In the genomic region with DNA sequence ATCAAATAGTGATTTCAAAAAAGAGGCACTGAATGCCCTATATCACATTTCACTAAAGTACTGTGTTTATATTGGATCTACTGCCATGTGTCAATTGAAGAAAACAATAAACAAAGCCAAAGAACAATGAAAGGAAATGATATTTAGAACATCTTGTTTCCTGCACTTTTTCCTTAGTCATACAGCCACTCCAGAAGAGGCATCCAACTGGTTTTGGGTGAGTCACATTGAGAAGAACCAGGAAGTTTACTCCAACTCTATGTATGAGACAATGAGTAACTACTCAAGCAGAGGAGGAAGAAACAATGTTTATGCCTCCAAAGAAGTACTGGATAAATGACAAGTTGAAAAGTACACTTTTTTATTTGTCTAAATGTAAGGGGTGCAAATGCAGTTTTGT, we compare ENCODE assay signal across 13 cellular contexts.
DNase-seq lines count a peak whose midpoint lies in the region; ATAC-seq and TF ChIP-seq lines count a peak whose summit lies in the region.
"Had no signal": no experiment of that assay in that cellular context is flagged by ENCODE, and none has a peak within 500 bp of the region (broad histone marks: within the 10 kb centered on the region; RNA-seq: fewer than 3 reads in every experiment).

No MANE protein-coding gene starts in this region.

- H3K27ac Mint-ChIP-seq in MCF 10A (ENCODE audit: low read depth, unreplicated experiment) (peak overlapping the region; percentile 92), type B pancreatic cell (peak overlapping the region; percentile 32), glutamatergic neuron (ENCODE audit: unreplicated experiment) (no peak overlapping the region)

- DNase-seq in MCF 10A (ENCODE audit: unreplicated experiment) (peak; percentile 88), breast epithelium (ENCODE audit: low spot score in 2 of 2) (no peak), fibroblast of the aortic adventitia (ENCODE audit: low read depth) (peak; percentile 53), type B pancreatic cell (ENCODE audit: extremely low spot score, unreplicated experiment) (no peak), glutamatergic neuron (no peak), NCI-H446 treated with DMSO at 0.1 percent for 48 hours (lab: John Stamatoyannopoulos, UW) (no peak)
- DNase-seq: gastrocnemius medialis; GF-D8; left lung; NCI-H1436; stimulated activated CD4-positive, alpha-beta T cell treated with anti-CD3 and anti-CD28 coated beads, Interleukin-1b, Interleukin-23, amount 100 ng/mL, for 48 hours had no signal

- H3K36me3 ChIP-seq in breast epithelium, result no peaks in the 10 kb centered on the region
- H3K36me3 ChIP-seq: gastrocnemius medialis, left lung had no signal

- H3K36me3 Mint-ChIP-seq in MCF 10A (ENCODE audit: insufficient read depth, unreplicated experiment) (no peaks in the 10 kb centered on the region), type B pancreatic cell (no peaks in the 10 kb centered on the region), glutamatergic neuron (ENCODE audit: unreplicated experiment) (no peaks in the 10 kb centered on the region)

- no peaks in the 10 kb centered on the region for H3K9me3 ChIP-seq in breast epithelium
- H3K9me3 ChIP-seq: gastrocnemius medialis, left lung had no signal

- no peaks in the 10 kb centered on the region for H3K4me1 ChIP-seq in breast epithelium
- H3K4me1 ChIP-seq: gastrocnemius medialis, left lung had no signal

- TF ChIP-seq POLR2A in breast epithelium (IDR thresholded peaks at IDR 0.05), result no peak

- peak; percentile 75 for ATAC-seq in SK-N-SH treated with all-trans-retinoic acid at 6 μM for 48 hours
- ATAC-seq in GM21529 (IDR thresholded peaks at IDR 0.05; ENCODE audit: unreplicated experiment), result no peak
- ATAC-seq: left lung had no signal

- BruUV-seq in MCF 10A (replicated peaks; lab: Mats Ljungman, UMichigan), result no TSS peak

- POLR2A ChIA-PET in MCF 10A (lab: Yijun Ruan, JAX), result interaction anchor here (0.6 to 0.9 kb wide), 2 partner anchors 50 to 56 kb away, joined by 3 read pairs; no protein-coding TSS in a partner anchor

- no peaks in the 10 kb centered on the region for H3K27me3 ChIP-seq in breast epithelium
- H3K27me3 ChIP-seq: gastrocnemius medialis, left lung had no signal

- H3K27ac ChIP-seq in breast epithelium, result no peak overlapping the region
- H3K27ac ChIP-seq: gastrocnemius medialis had no signal

- intact Hi-C loops in MCF 10A (cut with micrococcal nuclease) (no loop called here), breast epithelium (cut with DNase I; ENCODE audit: low total_unique reads) (no loop called here)

- H3K4me1 Mint-ChIP-seq in MCF 10A (ENCODE audit: insufficient read depth, unreplicated experiment) (peaks cover 20% of the 10 kb centered on the region), type B pancreatic cell (ENCODE audit: unreplicated experiment) (no peaks in the 10 kb centered on the region), glutamatergic neuron (ENCODE audit: low read depth, unreplicated experiment) (no peaks in the 10 kb centered on the region)

- no peak overlapping the region for H3K4me3 ChIP-seq in breast epithelium
- H3K4me3 ChIP-seq in fibroblast of the aortic adventitia (ENCODE audit: low read depth, low read length), result no peak overlapping the region
- H3K4me3 ChIP-seq: gastrocnemius medialis, left lung had no signal

- TF ChIP-seq CTCF in MCF 10A (IDR thresholded peaks at IDR 0.05; ENCODE audit: unreplicated experiment) (no peak), breast epithelium (IDR thresholded peaks at IDR 0.05) (no peak), fibroblast of the aortic adventitia (IDR thresholded peaks at IDR 0.05; ENCODE audit: insufficient read depth, low read length) (no peak), type B pancreatic cell (conservative IDR thresholded peaks at IDR 0.05) (no peak), glutamatergic neuron (IDR thresholded peaks at IDR 0.05; ENCODE audit: partially characterized antibody, unreplicated experiment) (no peak)

- CTCF ChIA-PET in MCF 10A (lab: Yijun Ruan, JAX), result interaction anchor here (0.6 to 1.0 kb wide), 2 partner anchors 24 to 35 kb away, joined by 3 read pairs; no protein-coding TSS in a partner anchor

- no peak overlapping the region for H3K4me3 Mint-ChIP-seq in MCF 10A (ENCODE audit: unreplicated experiment)
- H3K4me3 Mint-ChIP-seq in type B pancreatic cell, result no peak overlapping the region
- no peak overlapping the region for H3K4me3 Mint-ChIP-seq in glutamatergic neuron (ENCODE audit: unreplicated experiment)

- H3K9me3 Mint-ChIP-seq in MCF 10A (ENCODE audit: unreplicated experiment), result no peaks in the 10 kb centered on the region
- peaks cover 4% of the 10 kb centered on the region for H3K9me3 Mint-ChIP-seq in type B pancreatic cell
- H3K9me3 Mint-ChIP-seq in glutamatergic neuron (ENCODE audit: unreplicated experiment), result no peaks in the 10 kb centered on the region

- no peaks in the 10 kb centered on the region for H3K27me3 Mint-ChIP-seq in MCF 10A (ENCODE audit: insufficient read depth, unreplicated experiment)
- H3K27me3 Mint-ChIP-seq in type B pancreatic cell, result no peaks in the 10 kb centered on the region
- H3K27me3 Mint-ChIP-seq in glutamatergic neuron (ENCODE audit: unreplicated experiment), result no peaks in the 10 kb centered on the region

TF ChIP-seq in SK-N-SH treated with all-trans-retinoic acid at 6 μM for 48 hours, 23 proteins besides CTCF, POLR2A, EP300 and RAD21 (continues in another document):
- no peak for TF ChIP-seq ZC3H10 (CRISPR knock-in tag; IDR thresholded peaks at IDR 0.05)
- no peak for TF ChIP-seq SNAI2 (CRISPR knock-in tag; IDR thresholded peaks at IDR 0.05)
- TF ChIP-seq, protein P1, sequence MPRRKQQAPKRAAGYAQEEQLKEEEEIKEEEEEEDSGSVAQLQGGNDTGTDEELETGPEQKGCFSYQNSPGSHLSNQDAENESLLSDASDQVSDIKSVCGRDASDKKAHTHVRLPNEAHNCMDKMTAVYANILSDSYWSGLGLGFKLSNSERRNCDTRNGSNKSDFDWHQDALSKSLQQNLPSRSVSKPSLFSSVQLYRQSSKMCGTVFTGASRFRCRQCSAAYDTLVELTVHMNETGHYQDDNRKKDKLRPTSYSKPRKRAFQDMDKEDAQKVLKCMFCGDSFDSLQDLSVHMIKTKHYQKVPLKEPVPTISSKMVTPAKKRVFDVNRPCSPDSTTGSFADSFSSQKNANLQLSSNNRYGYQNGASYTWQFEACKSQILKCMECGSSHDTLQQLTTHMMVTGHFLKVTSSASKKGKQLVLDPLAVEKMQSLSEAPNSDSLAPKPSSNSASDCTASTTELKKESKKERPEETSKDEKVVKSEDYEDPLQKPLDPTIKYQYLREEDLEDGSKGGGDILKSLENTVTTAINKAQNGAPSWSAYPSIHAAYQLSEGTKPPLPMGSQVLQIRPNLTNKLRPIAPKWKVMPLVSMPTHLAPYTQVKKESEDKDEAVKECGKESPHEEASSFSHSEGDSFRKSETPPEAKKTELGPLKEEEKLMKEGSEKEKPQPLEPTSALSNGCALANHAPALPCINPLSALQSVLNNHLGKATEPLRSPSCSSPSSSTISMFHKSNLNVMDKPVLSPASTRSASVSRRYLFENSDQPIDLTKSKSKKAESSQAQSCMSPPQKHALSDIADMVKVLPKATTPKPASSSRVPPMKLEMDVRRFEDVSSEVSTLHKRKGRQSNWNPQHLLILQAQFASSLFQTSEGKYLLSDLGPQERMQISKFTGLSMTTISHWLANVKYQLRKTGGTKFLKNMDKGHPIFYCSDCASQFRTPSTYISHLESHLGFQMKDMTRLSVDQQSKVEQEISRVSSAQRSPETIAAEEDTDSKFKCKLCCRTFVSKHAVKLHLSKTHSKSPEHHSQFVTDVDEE (CRISPR knock-in tag; IDR thresholded peaks at IDR 0.05), result no peak
- no peak for TF ChIP-seq RARB (CRISPR knock-in tag; IDR thresholded peaks at IDR 0.05)
- TF ChIP-seq, protein P2, sequence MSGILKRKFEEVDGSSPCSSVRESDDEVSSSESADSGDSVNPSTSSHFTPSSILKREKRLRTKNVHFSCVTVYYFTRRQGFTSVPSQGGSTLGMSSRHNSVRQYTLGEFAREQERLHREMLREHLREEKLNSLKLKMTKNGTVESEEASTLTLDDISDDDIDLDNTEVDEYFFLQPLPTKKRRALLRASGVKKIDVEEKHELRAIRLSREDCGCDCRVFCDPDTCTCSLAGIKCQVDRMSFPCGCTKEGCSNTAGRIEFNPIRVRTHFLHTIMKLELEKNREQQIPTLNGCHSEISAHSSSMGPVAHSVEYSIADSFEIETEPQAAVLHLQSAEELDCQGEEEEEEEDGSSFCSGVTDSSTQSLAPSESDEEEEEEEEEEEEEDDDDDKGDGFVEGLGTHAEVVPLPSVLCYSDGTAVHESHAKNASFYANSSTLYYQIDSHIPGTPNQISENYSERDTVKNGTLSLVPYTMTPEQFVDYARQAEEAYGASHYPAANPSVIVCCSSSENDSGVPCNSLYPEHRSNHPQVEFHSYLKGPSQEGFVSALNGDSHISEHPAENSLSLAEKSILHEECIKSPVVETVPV (CRISPR knock-in tag; IDR thresholded peaks at IDR 0.05), result no peak
- TF ChIP-seq ISL1 (CRISPR knock-in tag; IDR thresholded peaks at IDR 0.05), result no peak
- no peak for TF ChIP-seq ZNF8 (CRISPR knock-in tag; IDR thresholded peaks at IDR 0.05)
- TF ChIP-seq, protein P3, sequence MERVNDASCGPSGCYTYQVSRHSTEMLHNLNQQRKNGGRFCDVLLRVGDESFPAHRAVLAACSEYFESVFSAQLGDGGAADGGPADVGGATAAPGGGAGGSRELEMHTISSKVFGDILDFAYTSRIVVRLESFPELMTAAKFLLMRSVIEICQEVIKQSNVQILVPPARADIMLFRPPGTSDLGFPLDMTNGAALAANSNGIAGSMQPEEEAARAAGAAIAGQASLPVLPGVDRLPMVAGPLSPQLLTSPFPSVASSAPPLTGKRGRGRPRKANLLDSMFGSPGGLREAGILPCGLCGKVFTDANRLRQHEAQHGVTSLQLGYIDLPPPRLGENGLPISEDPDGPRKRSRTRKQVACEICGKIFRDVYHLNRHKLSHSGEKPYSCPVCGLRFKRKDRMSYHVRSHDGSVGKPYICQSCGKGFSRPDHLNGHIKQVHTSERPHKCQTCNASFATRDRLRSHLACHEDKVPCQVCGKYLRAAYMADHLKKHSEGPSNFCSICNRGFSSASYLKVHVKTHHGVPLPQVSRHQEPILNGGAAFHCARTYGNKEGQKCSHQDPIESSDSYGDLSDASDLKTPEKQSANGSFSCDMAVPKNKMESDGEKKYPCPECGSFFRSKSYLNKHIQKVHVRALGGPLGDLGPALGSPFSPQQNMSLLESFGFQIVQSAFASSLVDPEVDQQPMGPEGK (CRISPR knock-in tag; IDR thresholded peaks at IDR 0.05; ENCODE audit: borderline replicate concordance), result no peak
- no peak for TF ChIP-seq BACH2 (CRISPR knock-in tag; IDR thresholded peaks at IDR 0.05; ENCODE audit: borderline replicate concordance)
- TF ChIP-seq ZNF70 (CRISPR knock-in tag; IDR thresholded peaks at IDR 0.05), result no peak
- no peak for TF ChIP-seq ZFP3 (CRISPR knock-in tag; IDR thresholded peaks at IDR 0.05)
- TF ChIP-seq ESRRG (CRISPR knock-in tag; IDR thresholded peaks at IDR 0.05), result no peak
- TF ChIP-seq TCF4 (CRISPR knock-in tag; IDR thresholded peaks at IDR 0.05; ENCODE audit: borderline replicate concordance), result no peak
- TF ChIP-seq ZFP30 (CRISPR knock-in tag; IDR thresholded peaks at IDR 0.05), result no peak
- TF ChIP-seq CSDC2 (CRISPR knock-in tag; IDR thresholded peaks at IDR 0.05), result no peak
- TF ChIP-seq PPARA (CRISPR knock-in tag; IDR thresholded peaks at IDR 0.05; ENCODE audit: borderline replicate concordance), result no peak

Comparison
In these comparisons a context has a peak if more than half of its experiments do, and no peak if none do; other contexts are left out.
1. DNase-seq: peak in MCF 10A (single experiment) and fibroblast of the aortic adventitia (single experiment); none in breast epithelium (0 of 2), type B pancreatic cell (single experiment), glutamatergic neuron (single experiment) and NCI-H446 treated with DMSO at 0.1 percent for 48 hours (single experiment).